32 cellular contexts compared by ENCODE assay signal in the genomic region with DNA sequence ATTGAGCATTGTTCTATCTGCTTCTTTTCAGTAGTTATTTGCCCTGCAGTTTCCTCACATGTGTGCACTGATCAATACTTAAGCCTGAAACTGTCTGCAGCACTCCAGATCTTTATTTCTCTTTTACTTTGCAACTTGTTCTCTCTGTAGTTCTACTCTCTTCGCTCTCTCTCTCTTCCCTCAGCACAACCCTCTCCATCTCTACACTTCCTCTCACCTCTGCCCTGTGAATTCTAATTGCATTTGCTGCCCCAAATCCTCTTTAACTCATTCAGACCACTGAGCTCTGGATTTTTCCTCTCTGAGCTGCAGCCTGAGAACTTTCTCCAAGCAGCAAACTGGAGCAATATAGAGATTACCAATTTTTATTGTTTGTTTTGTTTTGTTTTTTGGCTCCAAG.
"Had no signal": no experiment of that assay in that cellular context is flagged by ENCODE, and none has a peak within 500 bp of the region (broad histone marks: within the 10 kb centered on the region; RNA-seq: fewer than 3 reads in every experiment).

No MANE protein-coding gene starts in this region.

- H3K9me3 Mint-ChIP-seq: activated naive CD4-positive, alpha-beta T cell treated with anti-CD3 and anti-CD28 coated beads, Interleukin-2, amount 10 ng/mL, durations not matched to agents 7 days and 5 days; activated naive CD8-positive, alpha-beta T cell treated with anti-CD3 and anti-CD28 coated beads, Interleukin-2, amount 10 ng/mL, durations not matched to agents 7 days and 5 days; brain; stimulated activated naive B cell treated with anti-CD40 and anti-IgM and Interleukin-4, amounts not matched to agents 10 μg/mL and 1 μg/mL and 100 μg/mL, for 72 hours had no signal

- DNase-seq: activated CD4-positive, alpha-beta memory T cell treated with anti-CD3 and anti-CD28 coated beads, Interleukin-2, amount 10 ng/mL, durations not matched to agents 7 days and 5 days; activated CD4-positive, alpha-beta T cell treated with anti-CD3 and anti-CD28 coated beads, Interleukin-2, amount 10 ng/mL, durations not matched to agents 7 days and 5 days; activated CD4-positive, CD25-positive, alpha-beta regulatory T cell treated with anti-CD3 and anti-CD28 coated beads, Interleukin-2, amount 50 U/mL, for 72 hours; activated CD8-positive, alpha-beta memory T cell treated with anti-CD3 and anti-CD28 coated beads, Interleukin-2, amount 50 U/mL, for 48 hours; activated gamma-delta T cell; activated naive CD4-positive, alpha-beta T cell treated with anti-CD3 and anti-CD28 coated beads, Interleukin-2, amount 10 ng/mL, durations not matched to agents 7 days and 5 days; activated naive CD8-positive, alpha-beta T cell treated with anti-CD3 and anti-CD28 coated beads, Interleukin-2, amount 10 ng/mL, durations not matched to agents 7 days and 5 days; activated T-cell treated with anti-CD3 and anti-CD28 coated beads, Interleukin-2, amount 50 U/mL, for 24 hours; cerebellar nuclear complex; colonic mucosa; effector memory CD8-positive, alpha-beta T cell; hippocampal formation; midbrain; naive thymus-derived CD4-positive, alpha-beta T cell; posterior cingulate gyrus; right lobe of liver; stimulated activated CD4-positive, alpha-beta T cell treated with anti-CD3 and anti-CD28 coated beads, Interleukin-12 subunit alpha, Interleukin-12 subunit beta, amount 100 ng/mL, for 4 hours; stimulated activated CD4-positive, alpha-beta T cell treated with anti-CD3 and anti-CD28 coated beads, Interleukin-4, amount 100 ng/mL, for 4 hours; stimulated activated CD8-positive, alpha-beta memory T cell treated with anti-CD3 and anti-CD28 coated beads, Interleukin-4, amount 100 ng/mL, for 48 hours; stimulated activated naive B cell treated with anti-CD40 and anti-IgM and Interleukin-4, amounts not matched to agents 10 μg/mL and 1 μg/mL and 100 μg/mL, for 72 hours; stomach; T-helper 17 cell; T1000; thyroid gland; upper lobe of left lung; WERI-Rb-1 had no signal

- H3K27me3 ChIP-seq: ascending aorta, cardiac muscle cell, colonic mucosa, gastroesophageal sphincter, right lobe of liver, stomach, thyroid gland, upper lobe of left lung, vagina had no signal

- H3K9me3 ChIP-seq: ascending aorta, colonic mucosa, gastroesophageal sphincter, right lobe of liver, stomach, thyroid gland, upper lobe of left lung, vagina had no signal

- H3K36me3 ChIP-seq: ascending aorta, cardiac muscle cell, colonic mucosa, gastroesophageal sphincter, right lobe of liver, stomach, thyroid gland, upper lobe of left lung, vagina, WERI-Rb-1 had no signal

- H3K27me3 Mint-ChIP-seq: activated CD4-positive, alpha-beta memory T cell treated with anti-CD3 and anti-CD28 coated beads, Interleukin-2, amount 10 ng/mL, durations not matched to agents 7 days and 5 days; activated CD4-positive, alpha-beta T cell treated with anti-CD3 and anti-CD28 coated beads, Interleukin-2, amount 10 ng/mL, durations not matched to agents 7 days and 5 days; activated naive CD4-positive, alpha-beta T cell treated with anti-CD3 and anti-CD28 coated beads, Interleukin-2, amount 10 ng/mL, durations not matched to agents 7 days and 5 days; activated naive CD8-positive, alpha-beta T cell treated with anti-CD3 and anti-CD28 coated beads, Interleukin-2, amount 10 ng/mL, durations not matched to agents 7 days and 5 days; activated T-cell treated with anti-CD3 and anti-CD28 coated beads, Interleukin-2, amount 50 U/mL, for 24 hours; brain; effector memory CD8-positive, alpha-beta T cell; naive thymus-derived CD4-positive, alpha-beta T cell; stimulated activated naive B cell treated with anti-CD40 and anti-IgM and Interleukin-4, amounts not matched to agents 10 μg/mL and 1 μg/mL and 100 μg/mL, for 72 hours; T-helper 17 cell had no signal

- H3K4me3 Mint-ChIP-seq: activated CD4-positive, alpha-beta memory T cell treated with anti-CD3 and anti-CD28 coated beads, Interleukin-2, amount 10 ng/mL, durations not matched to agents 7 days and 5 days; activated CD4-positive, alpha-beta T cell treated with anti-CD3 and anti-CD28 coated beads, Interleukin-2, amount 10 ng/mL, durations not matched to agents 7 days and 5 days; activated naive CD4-positive, alpha-beta T cell treated with anti-CD3 and anti-CD28 coated beads, Interleukin-2, amount 10 ng/mL, durations not matched to agents 7 days and 5 days; activated naive CD8-positive, alpha-beta T cell treated with anti-CD3 and anti-CD28 coated beads, Interleukin-2, amount 10 ng/mL, durations not matched to agents 7 days and 5 days; activated T-cell treated with anti-CD3 and anti-CD28 coated beads, Interleukin-2, amount 50 U/mL, for 24 hours; effector memory CD8-positive, alpha-beta T cell; naive thymus-derived CD4-positive, alpha-beta T cell; stimulated activated naive B cell treated with anti-CD40 and anti-IgM and Interleukin-4, amounts not matched to agents 10 μg/mL and 1 μg/mL and 100 μg/mL, for 72 hours; T-helper 17 cell had no signal

- H3K4me1 Mint-ChIP-seq: activated CD4-positive, alpha-beta memory T cell treated with anti-CD3 and anti-CD28 coated beads, Interleukin-2, amount 10 ng/mL, durations not matched to agents 7 days and 5 days; activated CD4-positive, alpha-beta T cell treated with anti-CD3 and anti-CD28 coated beads, Interleukin-2, amount 10 ng/mL, durations not matched to agents 7 days and 5 days; activated naive CD4-positive, alpha-beta T cell treated with anti-CD3 and anti-CD28 coated beads, Interleukin-2, amount 10 ng/mL, durations not matched to agents 7 days and 5 days; activated naive CD8-positive, alpha-beta T cell treated with anti-CD3 and anti-CD28 coated beads, Interleukin-2, amount 10 ng/mL, durations not matched to agents 7 days and 5 days; stimulated activated naive B cell treated with anti-CD40 and anti-IgM and Interleukin-4, amounts not matched to agents 10 μg/mL and 1 μg/mL and 100 μg/mL, for 72 hours; T-helper 17 cell had no signal

- H3K4me3 ChIP-seq: ascending aorta, cardiac muscle cell, colonic mucosa, gastroesophageal sphincter, right lobe of liver, skin epidermis, stomach, thyroid gland, upper lobe of left lung, vagina had no signal

- H3K27ac ChIP-seq: ascending aorta, cardiac muscle cell, colonic mucosa, gastroesophageal sphincter, right lobe of liver, skin epidermis, stomach, thyroid gland, upper lobe of left lung, vagina, WERI-Rb-1 had no signal

- ATAC-seq: effector memory CD8-positive, alpha-beta T cell; gastroesophageal sphincter; naive thymus-derived CD4-positive, alpha-beta T cell; right lobe of liver; stimulated activated naive B cell treated with anti-CD40 and anti-IgM and Interleukin-4, amounts not matched to agents 10 μg/mL and 1 μg/mL and 100 μg/mL, for 72 hours; T-helper 17 cell had no signal

- H3K27ac Mint-ChIP-seq: activated CD4-positive, alpha-beta memory T cell treated with anti-CD3 and anti-CD28 coated beads, Interleukin-2, amount 10 ng/mL, durations not matched to agents 7 days and 5 days; activated CD4-positive, alpha-beta T cell treated with anti-CD3 and anti-CD28 coated beads, Interleukin-2, amount 10 ng/mL, durations not matched to agents 7 days and 5 days; activated naive CD4-positive, alpha-beta T cell treated with anti-CD3 and anti-CD28 coated beads, Interleukin-2, amount 10 ng/mL, durations not matched to agents 7 days and 5 days; activated naive CD8-positive, alpha-beta T cell treated with anti-CD3 and anti-CD28 coated beads, Interleukin-2, amount 10 ng/mL, durations not matched to agents 7 days and 5 days; activated T-cell treated with anti-CD3 and anti-CD28 coated beads, Interleukin-2, amount 50 U/mL, for 24 hours; effector memory CD8-positive, alpha-beta T cell; naive thymus-derived CD4-positive, alpha-beta T cell; stimulated activated naive B cell treated with anti-CD40 and anti-IgM and Interleukin-4, amounts not matched to agents 10 μg/mL and 1 μg/mL and 100 μg/mL, for 72 hours; T-helper 17 cell had no signal

- H3K36me3 Mint-ChIP-seq: activated naive CD4-positive, alpha-beta T cell treated with anti-CD3 and anti-CD28 coated beads, Interleukin-2, amount 10 ng/mL, durations not matched to agents 7 days and 5 days; activated naive CD8-positive, alpha-beta T cell treated with anti-CD3 and anti-CD28 coated beads, Interleukin-2, amount 10 ng/mL, durations not matched to agents 7 days and 5 days; brain; naive thymus-derived CD4-positive, alpha-beta T cell; stimulated activated naive B cell treated with anti-CD40 and anti-IgM and Interleukin-4, amounts not matched to agents 10 μg/mL and 1 μg/mL and 100 μg/mL, for 72 hours had no signal

- H3K4me1 ChIP-seq: ascending aorta, colonic mucosa, gastroesophageal sphincter, right lobe of liver, stomach, thyroid gland, upper lobe of left lung, vagina had no signal
